ENCODE assay signal across 1 cellular context in the genomic region with DNA sequence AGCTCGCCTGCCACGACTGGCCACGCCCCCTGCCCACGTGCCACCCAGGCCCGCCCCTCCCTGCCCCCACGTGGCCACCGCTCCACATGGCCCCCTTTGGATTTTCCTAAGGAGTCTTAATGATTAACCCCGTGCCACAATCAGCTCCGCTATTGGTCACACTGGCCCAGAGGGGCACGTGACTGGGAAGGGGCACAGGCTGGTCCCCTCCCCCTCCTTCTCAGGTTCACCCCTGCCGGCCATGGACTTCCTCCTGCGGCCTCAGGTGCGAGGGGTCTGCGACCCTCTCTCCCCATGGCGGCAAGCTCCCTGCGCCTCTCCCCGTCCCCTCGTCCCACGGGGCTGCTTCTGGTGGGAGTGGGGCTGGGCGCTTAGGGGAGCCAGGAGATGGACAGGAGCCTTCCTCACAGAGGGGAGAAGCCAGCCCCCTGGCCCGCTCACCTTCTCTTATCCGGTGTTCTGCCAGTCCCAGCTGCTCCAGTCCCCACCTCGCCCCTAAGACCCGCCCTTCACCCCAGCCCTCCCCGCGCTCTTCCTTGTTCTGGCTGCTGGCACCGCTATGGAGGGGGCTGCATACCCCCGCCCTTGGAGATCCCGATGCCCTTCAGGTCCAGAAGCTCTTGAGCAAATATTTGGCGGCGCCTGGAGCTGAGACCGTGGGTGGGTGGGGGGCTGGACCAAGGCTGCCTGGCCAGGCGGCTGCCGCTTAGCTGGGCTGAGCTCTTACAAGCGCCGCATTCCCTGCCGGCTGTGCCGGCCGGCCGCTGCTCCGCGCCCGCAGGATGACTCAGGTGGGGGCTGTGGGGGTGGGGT.
TF ChIP-seq lines count a peak whose summit lies in the region.

No MANE protein-coding gene starts in this region.

TF ChIP-seq in GM12878, 131 proteins besides CTCF, POLR2A, EP300 and RAD21:
- TF ChIP-seq TCF12 (IDR thresholded peaks at IDR 0.05; ENCODE audit: low read depth, low read length): no peak
- TF ChIP-seq, protein P1, sequence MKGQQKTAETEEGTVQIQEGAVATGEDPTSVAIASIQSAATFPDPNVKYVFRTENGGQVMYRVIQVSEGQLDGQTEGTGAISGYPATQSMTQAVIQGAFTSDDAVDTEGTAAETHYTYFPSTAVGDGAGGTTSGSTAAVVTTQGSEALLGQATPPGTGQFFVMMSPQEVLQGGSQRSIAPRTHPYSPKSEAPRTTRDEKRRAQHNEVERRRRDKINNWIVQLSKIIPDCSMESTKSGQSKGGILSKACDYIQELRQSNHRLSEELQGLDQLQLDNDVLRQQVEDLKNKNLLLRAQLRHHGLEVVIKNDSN (IDR thresholded peaks at IDR 0.05; ENCODE audit: borderline replicate concordance, extremely low read length, insufficient read depth, low read depth, low read length): peak; percentile 31
TF ChIP-seq in GM12878: peak in this region for 1.
